Comparison of ENCODE assay signal across 8 cellular contexts in the genomic region with DNA sequence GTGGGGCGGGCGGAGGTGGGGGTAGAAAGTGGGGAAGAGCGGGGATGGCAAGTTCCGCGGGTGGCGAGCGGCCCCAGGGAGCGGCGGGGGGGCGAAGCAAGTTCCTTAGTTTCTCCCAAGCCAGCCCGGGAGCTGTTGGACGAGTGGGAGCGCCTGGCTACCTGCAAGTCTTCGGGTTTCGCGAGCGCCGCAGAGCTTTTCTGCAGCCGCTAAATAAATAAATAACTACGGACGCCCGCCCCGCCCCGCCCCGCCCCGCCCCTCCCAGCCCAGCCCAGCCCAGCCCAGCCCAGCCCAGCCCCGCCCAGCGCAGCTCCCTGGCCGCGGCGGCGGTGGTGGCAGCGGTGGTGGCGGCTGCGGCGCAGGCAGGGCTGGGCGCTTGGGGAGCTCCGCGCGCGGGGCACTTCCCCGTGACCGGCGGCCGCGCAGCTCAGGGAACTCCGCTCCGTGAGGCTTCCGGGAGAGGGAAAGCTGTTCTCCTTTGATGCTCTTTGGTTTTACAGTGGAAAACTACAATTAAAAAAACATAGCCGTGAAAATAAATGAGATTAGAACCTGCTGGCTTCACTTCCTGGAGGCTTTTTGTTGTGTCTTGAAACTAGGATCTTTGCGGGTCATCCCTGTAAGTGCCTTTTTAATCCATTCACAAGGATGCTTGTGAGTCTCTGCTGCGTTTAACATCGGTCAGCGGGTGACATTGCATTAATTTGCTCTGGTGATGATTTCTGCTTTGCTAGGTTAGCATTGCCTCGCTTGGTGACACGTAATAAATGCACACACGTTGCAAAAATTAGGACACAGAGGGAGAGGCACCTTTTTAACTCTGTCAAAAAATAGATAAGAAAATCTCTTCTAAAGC.
DNase-seq lines count a peak whose midpoint lies in the region; ATAC-seq and TF ChIP-seq lines count a peak whose summit lies in the region.

A gene (plus strand): TSS at position 438 of the 859 bp plus-strand sequence. CDS start 5,498 bp downstream, outside the sequence.

- peak within 1 kb of the TSS; percentile 97 for H3K27ac ChIP-seq in cingulate gyrus (ENCODE audit: low read depth, low read length)

- TF ChIP-seq CTCF in GM12875 (IDR thresholded peaks at IDR 0.05; ENCODE audit: borderline replicate concordance, insufficient read depth, low read depth, low read length), result no peak

- CTCF ChIA-PET in HEK293T (lab: Yijun Ruan, JAX), result interaction anchor here (0.6 kb wide), 1 partner anchor 50 kb away, joined by 7 read pairs; no protein-coding TSS in a partner anchor

- DNase-seq in HEK293T (ENCODE audit: extremely low spot score) (peak; percentile 74), NCI-H146 (lab: John Stamatoyannopoulos, UW) (peak; percentile 72), kidney tubule cell (ENCODE audit: low spot score) (peak; percentile 81)
- peak; percentile 28 for DNase-seq in activated CD4-positive, CD25-positive, alpha-beta regulatory T cell treated with anti-CD3 and anti-CD28 coated beads, Interleukin-2, amount 50 U/mL, for 16 hours (ENCODE audit: low read depth, low spot score)
- peak; percentile 80 for DNase-seq in stimulated activated CD4-positive, alpha-beta T cell treated with anti-CD3 and anti-CD28 coated beads, Interleukin-15, amount 100 ng/mL, for 24 hours

- POLR2A ChIA-PET in HEK293T (lab: Yijun Ruan, JAX), result interaction anchor here (1.0 kb wide), 1 partner anchor 16 kb away, joined by 4 read pairs; no protein-coding TSS in a partner anchor

- H3K4me3 ChIP-seq in GM12875 (ENCODE audit: low read depth, low read length), result peak within 1 kb of the TSS; percentile 66

- no peak for ATAC-seq in GM18519 (IDR thresholded peaks at IDR 0.05; ENCODE audit: low FRiP score, unreplicated experiment)

TF ChIP-seq in HEK293T, 16 proteins besides CTCF, POLR2A, EP300 and RAD21:
- no peak for TF ChIP-seq SP1 (IDR thresholded peaks at IDR 0.05)
- TF ChIP-seq NFRKB (IDR thresholded peaks at IDR 0.05), result no peak
- TF ChIP-seq LEF1 (IDR thresholded peaks at IDR 0.05; ENCODE audit: borderline replicate concordance), result no peak
- no peak for TF ChIP-seq ELF4 (IDR thresholded peaks at IDR 0.05)
- no peak for TF ChIP-seq BHLHE40 (IDR thresholded peaks at IDR 0.05; ENCODE audit: borderline replicate concordance)
- no peak for TF ChIP-seq FOXA1 (IDR thresholded peaks at IDR 0.05)
- no peak for TF ChIP-seq HDGF (IDR thresholded peaks at IDR 0.05; ENCODE audit: borderline replicate concordance)
- no peak for TF ChIP-seq ZNF384 (IDR thresholded peaks at IDR 0.05)

Comparison
In these comparisons a context has a peak if more than half of its experiments do, and no peak if none do; other contexts are left out.
1. DNase-seq: peak in every context shown above with its lines; median percentile 81 in kidney tubule cell; 80 in stimulated activated CD4-positive, alpha-beta T cell treated with anti-CD3 and anti-CD28 coated beads, Interleukin-15, amount 100 ng/mL, for 24 hours; 74 in HEK293T; 72 in NCI-H146; 28 in activated CD4-positive, CD25-positive, alpha-beta regulatory T cell treated with anti-CD3 and anti-CD28 coated beads, Interleukin-2, amount 50 U/mL, for 16 hours.